ENCODE assay signal across 9 cellular contexts in the genomic region with DNA sequence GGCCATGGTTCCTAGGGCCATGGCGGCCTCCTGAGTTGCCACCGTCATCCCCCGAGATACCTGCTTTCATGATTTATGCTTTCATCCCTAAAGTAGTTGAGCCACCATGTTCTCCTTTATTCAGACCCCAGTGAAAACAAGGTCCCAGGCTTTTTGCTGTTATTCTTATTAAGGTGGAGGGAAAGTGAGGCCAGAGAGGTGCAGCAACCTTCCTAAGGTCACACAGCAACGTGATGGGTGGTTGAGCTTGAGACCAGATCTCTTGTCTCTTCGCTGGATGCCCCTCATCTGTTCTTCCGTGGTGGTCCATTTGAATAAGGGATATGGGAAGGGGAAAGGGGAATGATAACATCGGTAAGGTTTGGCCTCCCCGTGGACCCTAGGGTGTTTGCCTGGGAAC.
"Had no signal": no experiment of that assay in that cellular context is flagged by ENCODE, and none has a peak within 500 bp of the region (broad histone marks: within the 10 kb centered on the region; RNA-seq: fewer than 3 reads in every experiment).

No MANE protein-coding gene starts in this region.

- H3K36me3 Mint-ChIP-seq: IgD-negative memory B cell had no signal

- H3K4me3 ChIP-seq: GM23338 had no signal

- H3K9me3 Mint-ChIP-seq: GM23338, H9 had no signal

- ATAC-seq: HepG2 had no signal

- H3K4me2 ChIP-seq: GM23338 had no signal

- H3K27ac ChIP-seq: HL-60 had no signal

- H3K4me1 Mint-ChIP-seq: IgD-negative memory B cell had no signal

- H3K27ac Mint-ChIP-seq: GM23338, H9 had no signal

- DNase-seq: H9, HCEC 1CT, KG1 had no signal

- FAIRE-seq: H1, H54, HepG2 had no signal

- H3K4me3 Mint-ChIP-seq: GM23338, H9, IgD-negative memory B cell had no signal
